2 cellular contexts compared by ENCODE assay signal in genomic region chr6:166955121-166955864, GRCh38.
TF ChIP-seq lines count a peak whose summit lies in the region.

No MANE protein-coding gene starts in this region.

TF ChIP-seq in HEK293, 187 proteins besides CTCF, POLR2A, EP300 and RAD21 (continued from another document):
- TF ChIP-seq, protein P1, sequence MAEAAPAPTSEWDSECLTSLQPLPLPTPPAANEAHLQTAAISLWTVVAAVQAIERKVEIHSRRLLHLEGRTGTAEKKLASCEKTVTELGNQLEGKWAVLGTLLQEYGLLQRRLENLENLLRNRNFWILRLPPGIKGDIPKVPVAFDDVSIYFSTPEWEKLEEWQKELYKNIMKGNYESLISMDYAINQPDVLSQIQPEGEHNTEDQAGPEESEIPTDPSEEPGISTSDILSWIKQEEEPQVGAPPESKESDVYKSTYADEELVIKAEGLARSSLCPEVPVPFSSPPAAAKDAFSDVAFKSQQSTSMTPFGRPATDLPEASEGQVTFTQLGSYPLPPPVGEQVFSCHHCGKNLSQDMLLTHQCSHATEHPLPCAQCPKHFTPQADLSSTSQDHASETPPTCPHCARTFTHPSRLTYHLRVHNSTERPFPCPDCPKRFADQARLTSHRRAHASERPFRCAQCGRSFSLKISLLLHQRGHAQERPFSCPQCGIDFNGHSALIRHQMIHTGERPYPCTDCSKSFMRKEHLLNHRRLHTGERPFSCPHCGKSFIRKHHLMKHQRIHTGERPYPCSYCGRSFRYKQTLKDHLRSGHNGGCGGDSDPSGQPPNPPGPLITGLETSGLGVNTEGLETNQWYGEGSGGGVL (tag by site-specific recombination; IDR thresholded peaks at IDR 0.05) = peak; percentile 46; the same call in 1 of the 2 replicates

TF ChIP-seq in HepG2, 621 proteins besides CTCF, POLR2A, EP300 and RAD21 (continued from another document and continues in another):
- TF ChIP-seq ZHX2 (IDR thresholded peaks at IDR 0.05; ENCODE audit: low read depth) (no peak), ZHX2 (CRISPR knock-in tag; IDR thresholded peaks at IDR 0.05; ENCODE audit: borderline replicate concordance) (no peak), FLYWCH1 (CRISPR knock-in tag; IDR thresholded peaks at IDR 0.05) (0 out of 2 replicates have a peak, but pooled peaks have one; percentile 17), SP2 (CRISPR knock-in tag; IDR thresholded peaks at IDR 0.05) (0 out of 2 replicates have a peak, but pooled peaks have one; percentile 20), SRY (CRISPR knock-in tag; IDR thresholded peaks at IDR 0.05) (0 out of 2 replicates have a peak, but pooled peaks have one; percentile 13), ZFP90 (CRISPR knock-in tag; IDR thresholded peaks at IDR 0.05; ENCODE audit: borderline replicate concordance) (peak; percentile 81), LCORL (IDR thresholded peaks at IDR 0.05) (no peak), LCORL (CRISPR knock-in tag; IDR thresholded peaks at IDR 0.05) (no peak), TRIM24 (CRISPR knock-in tag; IDR thresholded peaks at IDR 0.05) (peak; percentile 28; the same call in 1 of the 2 replicates), RBFOX2 (IDR thresholded peaks at IDR 0.05; ENCODE audit: low read depth, low read length) (peak; percentile 75), BORCS8-MEF2B (CRISPR knock-in tag; IDR thresholded peaks at IDR 0.05) (peak; percentile 44; the same call in 1 of the 2 replicates), ZBTB42 (CRISPR knock-in tag; IDR thresholded peaks at IDR 0.05) (no peak), CENPT (CRISPR knock-in tag; IDR thresholded peaks at IDR 0.05; ENCODE audit: low read depth) (peak; percentile 82; the same call in 1 of the 2 replicates), SP4 (CRISPR knock-in tag; IDR thresholded peaks at IDR 0.05) (peak; percentile 45; the same call in 1 of the 2 replicates), DDIT3 (CRISPR knock-in tag; IDR thresholded peaks at IDR 0.05) (no peak), LBX2 (CRISPR knock-in tag; IDR thresholded peaks at IDR 0.05; ENCODE audit: borderline replicate concordance) (0 out of 2 replicates have a peak, but pooled peaks have one; percentile 29), HNRNPH1 (optimal IDR thresholded peaks at IDR 0.05; ENCODE audit: low read depth, low read length) (peak; percentile 29), REL (CRISPR knock-in tag; conservative IDR thresholded peaks at IDR 0.05) (0 out of 2 replicates have a peak, but pooled peaks have one; percentile 38), TBX3 (IDR thresholded peaks at IDR 0.05; ENCODE audit: borderline replicate concordance) (0 out of 2 replicates have a peak, but pooled peaks have one; percentile 32), ZNF124 (CRISPR knock-in tag; IDR thresholded peaks at IDR 0.05) (no peak), ZC3H13 (CRISPR knock-in tag; IDR thresholded peaks at IDR 0.05) (0 out of 2 replicates have a peak, but pooled peaks have one; percentile 39), IKZF1 (IDR thresholded peaks at IDR 0.05) (peak; percentile 13; the same call in 1 of the 2 replicates), JUND (CRISPR knock-in tag; IDR thresholded peaks at IDR 0.05) (0 out of 2 replicates have a peak, but pooled peaks have one; percentile 50), ZNF263 (CRISPR knock-in tag; IDR thresholded peaks at IDR 0.05) (peak; percentile 59), MEIS2 (CRISPR knock-in tag; IDR thresholded peaks at IDR 0.05) (no peak), REXO4 (CRISPR knock-in tag; IDR thresholded peaks at IDR 0.05; ENCODE audit: borderline replicate concordance) (no peak), MZF1 (CRISPR knock-in tag; IDR thresholded peaks at IDR 0.05; ENCODE audit: borderline replicate concordance) (peak; percentile 74; the same call in 1 of the 2 replicates), POGZ (CRISPR knock-in tag; IDR thresholded peaks at IDR 0.05) (0 out of 2 replicates have a peak, but pooled peaks have one; percentile 20), ZNF441 (CRISPR knock-in tag; IDR thresholded peaks at IDR 0.05; ENCODE audit: borderline replicate concordance) (0 out of 2 replicates have a peak, but pooled peaks have one; percentile 81), TARDBP (CRISPR knock-in tag; IDR thresholded peaks at IDR 0.05) (peak; percentile 91), DR1 (CRISPR knock-in tag; IDR thresholded peaks at IDR 0.05) (peak; percentile 29; the same call in 1 of the 2 replicates), SKIL (CRISPR knock-in tag; IDR thresholded peaks at IDR 0.05; ENCODE audit: borderline replicate concordance) (peak; percentile 63), ZNF589 (CRISPR knock-in tag; conservative IDR thresholded peaks at IDR 0.05) (peak; percentile 68; the same call in 1 of the 2 replicates), PAF1 (CRISPR knock-in tag; IDR thresholded peaks at IDR 0.05) (no peak), SIX1 (CRISPR knock-in tag; IDR thresholded peaks at IDR 0.05; ENCODE audit: borderline replicate concordance) (no peak)
- TF ChIP-seq, protein P2, sequence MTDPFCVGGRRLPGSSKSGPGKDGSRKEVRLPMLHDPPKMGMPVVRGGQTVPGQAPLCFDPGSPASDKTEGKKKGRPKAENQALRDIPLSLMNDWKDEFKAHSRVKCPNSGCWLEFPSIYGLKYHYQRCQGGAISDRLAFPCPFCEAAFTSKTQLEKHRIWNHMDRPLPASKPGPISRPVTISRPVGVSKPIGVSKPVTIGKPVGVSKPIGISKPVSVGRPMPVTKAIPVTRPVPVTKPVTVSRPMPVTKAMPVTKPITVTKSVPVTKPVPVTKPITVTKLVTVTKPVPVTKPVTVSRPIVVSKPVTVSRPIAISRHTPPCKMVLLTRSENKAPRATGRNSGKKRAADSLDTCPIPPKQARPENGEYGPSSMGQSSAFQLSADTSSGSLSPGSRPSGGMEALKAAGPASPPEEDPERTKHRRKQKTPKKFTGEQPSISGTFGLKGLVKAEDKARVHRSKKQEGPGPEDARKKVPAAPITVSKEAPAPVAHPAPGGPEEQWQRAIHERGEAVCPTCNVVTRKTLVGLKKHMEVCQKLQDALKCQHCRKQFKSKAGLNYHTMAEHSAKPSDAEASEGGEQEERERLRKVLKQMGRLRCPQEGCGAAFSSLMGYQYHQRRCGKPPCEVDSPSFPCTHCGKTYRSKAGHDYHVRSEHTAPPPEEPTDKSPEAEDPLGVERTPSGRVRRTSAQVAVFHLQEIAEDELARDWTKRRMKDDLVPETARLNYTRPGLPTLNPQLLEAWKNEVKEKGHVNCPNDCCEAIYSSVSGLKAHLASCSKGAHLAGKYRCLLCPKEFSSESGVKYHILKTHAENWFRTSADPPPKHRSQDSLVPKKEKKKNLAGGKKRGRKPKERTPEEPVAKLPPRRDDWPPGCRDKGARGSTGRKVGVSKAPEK (CRISPR knock-in tag; IDR thresholded peaks at IDR 0.05; ENCODE audit: borderline replicate concordance) = peak; percentile 88; the same call in 1 of the 2 replicates
- TF ChIP-seq, protein P3, sequence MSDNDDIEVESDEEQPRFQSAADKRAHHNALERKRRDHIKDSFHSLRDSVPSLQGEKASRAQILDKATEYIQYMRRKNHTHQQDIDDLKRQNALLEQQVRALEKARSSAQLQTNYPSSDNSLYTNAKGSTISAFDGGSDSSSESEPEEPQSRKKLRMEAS (IDR thresholded peaks at IDR 0.05) = peak; percentile 67
- TF ChIP-seq, protein P4, sequence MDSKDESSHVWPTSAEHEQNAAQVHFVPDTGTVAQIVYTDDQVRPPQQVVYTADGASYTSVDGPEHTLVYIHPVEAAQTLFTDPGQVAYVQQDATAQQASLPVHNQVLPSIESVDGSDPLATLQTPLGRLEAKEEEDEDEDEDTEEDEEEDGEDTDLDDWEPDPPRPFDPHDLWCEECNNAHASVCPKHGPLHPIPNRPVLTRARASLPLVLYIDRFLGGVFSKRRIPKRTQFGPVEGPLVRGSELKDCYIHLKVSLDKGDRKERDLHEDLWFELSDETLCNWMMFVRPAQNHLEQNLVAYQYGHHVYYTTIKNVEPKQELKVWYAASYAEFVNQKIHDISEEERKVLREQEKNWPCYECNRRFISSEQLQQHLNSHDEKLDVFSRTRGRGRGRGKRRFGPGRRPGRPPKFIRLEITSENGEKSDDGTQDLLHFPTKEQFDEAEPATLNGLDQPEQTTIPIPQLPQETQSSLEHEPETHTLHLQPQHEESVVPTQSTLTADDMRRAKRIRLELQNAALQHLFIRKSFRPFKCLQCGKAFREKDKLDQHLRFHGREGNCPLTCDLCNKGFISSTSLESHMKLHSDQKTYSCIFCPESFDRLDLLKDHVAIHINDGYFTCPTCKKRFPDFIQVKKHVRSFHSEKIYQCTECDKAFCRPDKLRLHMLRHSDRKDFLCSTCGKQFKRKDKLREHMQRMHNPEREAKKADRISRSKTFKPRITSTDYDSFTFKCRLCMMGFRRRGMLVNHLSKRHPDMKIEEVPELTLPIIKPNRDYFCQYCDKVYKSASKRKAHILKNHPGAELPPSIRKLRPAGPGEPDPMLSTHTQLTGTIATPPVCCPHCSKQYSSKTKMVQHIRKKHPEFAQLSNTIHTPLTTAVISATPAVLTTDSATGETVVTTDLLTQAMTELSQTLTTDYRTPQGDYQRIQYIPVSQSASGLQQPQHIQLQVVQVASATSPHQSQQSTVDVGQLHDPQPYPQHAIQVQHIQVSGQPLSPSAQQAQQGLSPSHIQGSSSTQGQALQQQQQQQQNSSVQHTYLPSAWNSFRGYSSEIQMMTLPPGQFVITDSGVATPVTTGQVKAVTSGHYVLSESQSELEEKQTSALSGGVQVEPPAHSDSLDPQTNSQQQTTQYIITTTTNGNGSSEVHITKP (CRISPR knock-in tag; IDR thresholded peaks at IDR 0.05; ENCODE audit: low read depth) = no peak
- TF ChIP-seq, protein P5, sequence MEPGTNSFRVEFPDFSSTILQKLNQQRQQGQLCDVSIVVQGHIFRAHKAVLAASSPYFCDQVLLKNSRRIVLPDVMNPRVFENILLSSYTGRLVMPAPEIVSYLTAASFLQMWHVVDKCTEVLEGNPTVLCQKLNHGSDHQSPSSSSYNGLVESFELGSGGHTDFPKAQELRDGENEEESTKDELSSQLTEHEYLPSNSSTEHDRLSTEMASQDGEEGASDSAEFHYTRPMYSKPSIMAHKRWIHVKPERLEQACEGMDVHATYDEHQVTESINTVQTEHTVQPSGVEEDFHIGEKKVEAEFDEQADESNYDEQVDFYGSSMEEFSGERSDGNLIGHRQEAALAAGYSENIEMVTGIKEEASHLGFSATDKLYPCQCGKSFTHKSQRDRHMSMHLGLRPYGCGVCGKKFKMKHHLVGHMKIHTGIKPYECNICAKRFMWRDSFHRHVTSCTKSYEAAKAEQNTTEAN (CRISPR knock-in tag; conservative IDR thresholded peaks at IDR 0.05) = peak; percentile 81
- TF ChIP-seq, protein P6, sequence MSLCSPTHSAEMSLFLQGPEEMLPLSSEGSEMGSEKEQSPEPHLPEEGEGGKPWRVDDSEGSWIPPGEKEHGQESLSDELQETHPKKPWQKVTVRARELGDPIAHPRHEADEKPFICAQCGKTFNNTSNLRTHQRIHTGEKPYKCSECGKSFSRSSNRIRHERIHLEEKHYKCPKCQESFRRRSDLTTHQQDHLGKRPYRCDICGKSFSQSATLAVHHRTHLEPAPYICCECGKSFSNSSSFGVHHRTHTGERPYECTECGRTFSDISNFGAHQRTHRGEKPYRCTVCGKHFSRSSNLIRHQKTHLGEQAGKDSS (CRISPR knock-in tag; IDR thresholded peaks at IDR 0.05; ENCODE audit: borderline replicate concordance, low read depth) = peak; percentile 30; the same call in 1 of the 2 replicates
